ENCODE assay signal across 22 cellular contexts in the genomic region with DNA sequence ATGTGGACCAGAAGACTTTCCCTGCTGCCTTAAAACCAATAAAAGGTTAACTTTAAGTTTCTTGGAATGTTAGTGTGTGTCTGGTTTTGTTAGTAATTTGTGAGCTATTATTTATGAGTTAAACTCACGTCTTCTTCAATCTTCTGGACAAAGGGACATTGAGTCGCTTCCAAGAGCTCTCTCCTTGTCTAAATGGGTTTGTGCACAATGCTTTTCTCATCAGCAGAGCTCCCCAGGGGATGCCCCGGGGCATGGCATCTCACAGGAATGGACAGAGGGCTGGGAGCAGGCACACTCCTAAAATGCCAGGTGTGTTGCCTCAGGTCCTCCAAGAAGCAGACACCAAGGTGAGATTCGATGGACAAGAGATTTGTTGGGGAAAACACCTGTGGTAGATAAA.
DNase-seq lines count a peak whose midpoint lies in the region; ATAC-seq and TF ChIP-seq lines count a peak whose summit lies in the region.
"Had no signal": no experiment of that assay in that cellular context is flagged by ENCODE, and none has a peak within 500 bp of the region (broad histone marks: within the 10 kb centered on the region; RNA-seq: fewer than 3 reads in every experiment).

No MANE protein-coding gene starts in this region.

- H3K9me3 Mint-ChIP-seq in activated CD4-positive, alpha-beta T cell treated with anti-CD3 and anti-CD28 coated beads, Interleukin-2, amount 10 ng/mL, durations not matched to agents 24 days and 14 days, result no peaks in the 10 kb centered on the region
- H3K9me3 Mint-ChIP-seq in natural killer cell treated with Interleukin-12 subunit alpha and Interleukin-12 subunit beta and Interleukin-15 and Interleukin-18, amount 100 ng/mL, for 72 hours, result no peaks in the 10 kb centered on the region
- H3K9me3 Mint-ChIP-seq: GM23338, H9 had no signal

- H3K36me3 Mint-ChIP-seq in activated CD4-positive, alpha-beta T cell treated with anti-CD3 and anti-CD28 coated beads, Interleukin-2, amount 10 ng/mL, durations not matched to agents 24 days and 14 days (ENCODE audit: low read depth), result no peaks in the 10 kb centered on the region
- no peaks in the 10 kb centered on the region for H3K36me3 Mint-ChIP-seq in natural killer cell treated with Interleukin-12 subunit alpha and Interleukin-12 subunit beta and Interleukin-15 and Interleukin-18, amount 100 ng/mL, for 72 hours
- H3K36me3 Mint-ChIP-seq: CD4-positive, CD25-positive, alpha-beta regulatory T cell had no signal

- H3K4me1 Mint-ChIP-seq in activated CD4-positive, alpha-beta T cell treated with anti-CD3 and anti-CD28 coated beads, Interleukin-2, amount 10 ng/mL, durations not matched to agents 24 days and 14 days, result peaks cover 30% of the 10 kb centered on the region
- peaks cover 27 to 32% of the 10 kb centered on the region in 2 donors for H3K4me1 Mint-ChIP-seq in natural killer cell treated with Interleukin-12 subunit alpha and Interleukin-12 subunit beta and Interleukin-15 and Interleukin-18, amount 100 ng/mL, for 72 hours (ENCODE audit: low read depth in 2 of 2)

- peak overlapping the region; percentile 58 for H3K27ac Mint-ChIP-seq in activated CD4-positive, alpha-beta T cell treated with anti-CD3 and anti-CD28 coated beads, Interleukin-2, amount 10 ng/mL, durations not matched to agents 24 days and 14 days
- no peak overlapping the region for H3K27ac Mint-ChIP-seq in natural killer cell treated with Interleukin-12 subunit alpha and Interleukin-12 subunit beta and Interleukin-15 and Interleukin-18, amount 100 ng/mL, for 72 hours
- H3K27ac Mint-ChIP-seq: GM23338 had no signal

- no peak overlapping the region for H3K4me3 Mint-ChIP-seq in activated CD4-positive, alpha-beta T cell treated with anti-CD3 and anti-CD28 coated beads, Interleukin-2, amount 10 ng/mL, durations not matched to agents 24 days and 14 days
- H3K4me3 Mint-ChIP-seq in natural killer cell treated with Interleukin-12 subunit alpha and Interleukin-12 subunit beta and Interleukin-15 and Interleukin-18, amount 100 ng/mL, for 72 hours, result peak overlapping the region; percentile 62
- H3K4me3 Mint-ChIP-seq: GM23338, H9 had no signal

- peaks cover 24% of the 10 kb centered on the region for H3K27me3 Mint-ChIP-seq in activated CD4-positive, alpha-beta T cell treated with anti-CD3 and anti-CD28 coated beads, Interleukin-2, amount 10 ng/mL, durations not matched to agents 24 days and 14 days
- peaks cover 0 to 5% of the 10 kb centered on the region in 2 donors for H3K27me3 Mint-ChIP-seq in natural killer cell treated with Interleukin-12 subunit alpha and Interleukin-12 subunit beta and Interleukin-15 and Interleukin-18, amount 100 ng/mL, for 72 hours

- no peak for DNase-seq in activated CD4-positive, alpha-beta T cell treated with anti-CD3 and anti-CD28 coated beads, Interleukin-2, amount 10 ng/mL, durations not matched to agents 24 days and 14 days
- DNase-seq in activated CD4-positive, alpha-beta T cell treated with anti-CD3 and anti-CD28 coated beads for 4 hours, result no peak
- peak; percentile 50 for DNase-seq in COLO829 (ENCODE audit: low spot score)
- no peak for DNase-seq in natural killer cell treated with Interleukin-12 subunit alpha and Interleukin-12 subunit beta and Interleukin-15 and Interleukin-18, amount 100 ng/mL, for 72 hours (ENCODE audit: low spot score)
- DNase-seq in DMS79 (lab: John Stamatoyannopoulos, UW), result no peak
- DNase-seq in SKM-1 treated with dmso at 0.1 percent for 144 hours (lab: John Stamatoyannopoulos, UW; ENCODE audit: unreplicated experiment), result no peak
- DNase-seq: CD4-positive, CD25-positive, alpha-beta regulatory T cell; COR-L47; DMS53; H9; KBM-7; MG63; NCI-H1105 treated with DMSO at 0.1 percent for 48 hours; NCI-H1694; NCI-H2029 treated with DMSO at 0.1 percent for 48 hours; NCI-H446 treated with DMSO at 0.1 percent for 48 hours; NCI-H526; PC-9; SJCRH30 had no signal

- peak; percentile 2; the same call in 2 of the 3 replicates for ATAC-seq in SK-N-SH treated with all-trans-retinoic acid at 6 μM for 48 hours
- ATAC-seq in natural killer cell treated with Interleukin-12 subunit alpha and Interleukin-12 subunit beta and Interleukin-15 and Interleukin-18, amount 100 ng/mL, for 72 hours, result no peak
- ATAC-seq: GM23338, Right ventricle myocardium inferior had no signal

- intact Hi-C loops in activated CD4-positive, alpha-beta T cell treated with anti-CD3 and anti-CD28 coated beads, Interleukin-2, amount 10 ng/mL, durations not matched to agents 24 days and 14 days (cut with micrococcal nuclease), result loop anchor here (2.0 kb wide), 1 partner anchor 243 kb away; no protein-coding TSS in a partner anchor

TF ChIP-seq in SK-N-SH treated with all-trans-retinoic acid at 6 μM for 48 hours, 23 proteins besides CTCF, POLR2A, EP300 and RAD21:
- TF ChIP-seq, protein P1, sequence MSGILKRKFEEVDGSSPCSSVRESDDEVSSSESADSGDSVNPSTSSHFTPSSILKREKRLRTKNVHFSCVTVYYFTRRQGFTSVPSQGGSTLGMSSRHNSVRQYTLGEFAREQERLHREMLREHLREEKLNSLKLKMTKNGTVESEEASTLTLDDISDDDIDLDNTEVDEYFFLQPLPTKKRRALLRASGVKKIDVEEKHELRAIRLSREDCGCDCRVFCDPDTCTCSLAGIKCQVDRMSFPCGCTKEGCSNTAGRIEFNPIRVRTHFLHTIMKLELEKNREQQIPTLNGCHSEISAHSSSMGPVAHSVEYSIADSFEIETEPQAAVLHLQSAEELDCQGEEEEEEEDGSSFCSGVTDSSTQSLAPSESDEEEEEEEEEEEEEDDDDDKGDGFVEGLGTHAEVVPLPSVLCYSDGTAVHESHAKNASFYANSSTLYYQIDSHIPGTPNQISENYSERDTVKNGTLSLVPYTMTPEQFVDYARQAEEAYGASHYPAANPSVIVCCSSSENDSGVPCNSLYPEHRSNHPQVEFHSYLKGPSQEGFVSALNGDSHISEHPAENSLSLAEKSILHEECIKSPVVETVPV (CRISPR knock-in tag; IDR thresholded peaks at IDR 0.05), result no peak
- TF ChIP-seq TOX (CRISPR knock-in tag; IDR thresholded peaks at IDR 0.05; ENCODE audit: borderline replicate concordance), result peak; percentile 44; the same call in 1 of the 2 replicates
TF ChIP-seq in SK-N-SH treated with all-trans-retinoic acid at 6 μM for 48 hours: peak in this region for 1.
